ENCODE assay signal across 25 cellular contexts in genomic region chr1:107434379-107434728, GRCh38.
DNase-seq lines count a peak whose midpoint lies in the region; ATAC-seq, FAIRE-seq and TF ChIP-seq lines count a peak whose summit lies in the region.
"Had no signal": no experiment of that assay in that cellular context is flagged by ENCODE, and none has a peak within 500 bp of the region (broad histone marks: within the 10 kb centered on the region; RNA-seq: fewer than 3 reads in every experiment).

No MANE protein-coding gene starts in this region.

- DNase-seq in A673 (ENCODE audit: low spot score) (peak; percentile 32), GM18507 (ENCODE audit: extremely low spot score, insufficient read length, low read depth) (no peak), cardiac septum (ENCODE audit: low spot score) (no peak), D341Med (ENCODE audit: low spot score) (no peak)
- DNase-seq: activated naive CD4-positive, alpha-beta T cell treated with anti-CD3 and anti-CD28 coated beads, Interleukin-2, amount 10 ng/mL, durations not matched to agents 7 days and 5 days; amygdala; dermis blood vessel endothelial cell; midbrain; MM.1S; NCI-H1694; NCI-H526; PC-3; Right ventricle myocardium superior; small intestine; stimulated activated CD4-positive, alpha-beta T cell treated with anti-CD3 and anti-CD28 coated beads, Interleukin-1b, Interleukin-23, amount 100 ng/mL, for 48 hours; SW 1271 had no signal

- H3K27me3 ChIP-seq in A673 (replicated peaks; ENCODE audit: insufficient read depth, low read depth, low read length, poor library complexity): no peaks in the 10 kb centered on the region
- H3K27me3 ChIP-seq in SU-DHL-6 (ENCODE audit: low read length): no peaks in the 10 kb centered on the region
- H3K27me3 ChIP-seq: BLaER1 treated with 17β-estradiol and CSF1 and Interleukin-3, amounts not matched to agents 10 nM and 100 nM had no signal

- TF ChIP-seq CTCF in A673 (conservative IDR thresholded peaks at IDR 0.05; ENCODE audit: low read depth, low read length) (no peak), SU-DHL-6 (IDR thresholded peaks at IDR 0.05; ENCODE audit: insufficient read depth, low read length, poor library complexity, severe bottlenecking) (no peak)

- POLR2A ChIA-PET in A673 (lab: Charles Lee; ENCODE audit: low non-redundant PET): no interaction called here

- ATAC-seq in HG03354 (IDR thresholded peaks at IDR 0.05; ENCODE audit: poor library complexity, severe bottlenecking, unreplicated experiment) (peak; percentile 51), HG02884 (IDR thresholded peaks at IDR 0.05; ENCODE audit: unreplicated experiment) (no peak), GM21367 (IDR thresholded peaks at IDR 0.05; ENCODE audit: unreplicated experiment) (no peak)
- ATAC-seq: K562; natural killer cell treated with Interleukin-12 subunit alpha and Interleukin-12 subunit beta and Interleukin-15 and Interleukin-18, amount 100 ng/mL, for 72 hours; PC-3; WTC11 had no signal

- H3K4me1 ChIP-seq in A673 (ENCODE audit: insufficient read depth, low read length, poor library complexity, severe bottlenecking): peaks cover 25% of the 10 kb centered on the region

- CTCF ChIA-PET in A673 (lab: Charles Lee): no interaction called here

- no peaks in the 10 kb centered on the region for H4K20me1 ChIP-seq in SU-DHL-6 (ENCODE audit: low read depth, low read length)
- H4K20me1 ChIP-seq: BLaER1 treated with 17β-estradiol and CSF1 and Interleukin-3, amounts not matched to agents 10 nM and 100 nM had no signal

- peak overlapping the region; percentile 16 for H3K4me2 ChIP-seq in SU-DHL-6 (ENCODE audit: low read depth, low read length, poor library complexity, severe bottlenecking)

- no peaks in the 10 kb centered on the region for H3F3A ChIP-seq in SU-DHL-6 (ENCODE audit: insufficient read depth)

- H3K27ac ChIP-seq in A673 (ENCODE audit: low read depth, low read length, poor library complexity, severe bottlenecking) (no peak overlapping the region), SU-DHL-6 (ENCODE audit: low read depth, low read length) (no peak overlapping the region)
- H3K27ac ChIP-seq: BLaER1 treated with 17β-estradiol and CSF1 and Interleukin-3, amounts not matched to agents 10 nM and 100 nM had no signal

- H3K4me3 ChIP-seq in A673 (ENCODE audit: low read depth, low read length, poor library complexity, severe bottlenecking): no peak overlapping the region
- no peak overlapping the region for H3K4me3 ChIP-seq in SU-DHL-6 (ENCODE audit: insufficient read depth, low read length, poor library complexity, severe bottlenecking)
- H3K4me3 ChIP-seq: BLaER1 treated with 17β-estradiol and CSF1 and Interleukin-3, amounts not matched to agents 10 nM and 100 nM; K562 had no signal

- H3K9ac ChIP-seq in SU-DHL-6 (ENCODE audit: low read length): no peak overlapping the region
- H3K9ac ChIP-seq: BLaER1 treated with 17β-estradiol and CSF1 and Interleukin-3, amounts not matched to agents 10 nM and 100 nM had no signal

- H2AFZ ChIP-seq in SU-DHL-6 (ENCODE audit: low read depth, low read length, severe bottlenecking): no peak overlapping the region

- H3K36me3 ChIP-seq in A673 (ENCODE audit: insufficient read depth, low read length, poor library complexity, severe bottlenecking) (no peaks in the 10 kb centered on the region), SU-DHL-6 (ENCODE audit: low read length) (no peaks in the 10 kb centered on the region)
- H3K36me3 ChIP-seq: BLaER1 treated with 17β-estradiol and CSF1 and Interleukin-3, amounts not matched to agents 10 nM and 100 nM had no signal

- peak; percentile 9 for FAIRE-seq in GM18507 (lab: Jason Lieb, UNC)
- FAIRE-seq: K562, keratinocyte, small intestine had no signal

- no peaks in the 10 kb centered on the region for H3K79me2 ChIP-seq in SU-DHL-6 (ENCODE audit: insufficient read depth, low read length)

- no peaks in the 10 kb centered on the region for H3K9me2 ChIP-seq in SU-DHL-6 (replicated peaks; ENCODE audit: insufficient read depth, low read length)

- no TSS peak for BruUV-seq in A673 (replicated peaks; lab: Mats Ljungman, UMichigan)

- H3K9me3 ChIP-seq in A673 (ENCODE audit: low read depth, low read length, poor library complexity, severe bottlenecking): no peaks in the 10 kb centered on the region
- H3K9me3 ChIP-seq in SU-DHL-6 (ENCODE audit: insufficient read depth, low read length): no peaks in the 10 kb centered on the region
- H3K9me3 ChIP-seq: BLaER1 treated with 17β-estradiol and CSF1 and Interleukin-3, amounts not matched to agents 10 nM and 100 nM had no signal

- intact Hi-C loops in A673 (cut with micrococcal nuclease; ENCODE audit: unreplicated experiment): loop anchor here (5.0 kb wide), 1 partner anchor 93 kb away; no protein-coding TSS in a partner anchor
- intact Hi-C loops in cardiac septum (cut with DNase I): loop anchor here (5.0 kb wide), 1 partner anchor 308 kb away; no protein-coding TSS in a partner anchor
